Comparison of ENCODE assay signal across 19 cellular contexts in the genomic region with DNA sequence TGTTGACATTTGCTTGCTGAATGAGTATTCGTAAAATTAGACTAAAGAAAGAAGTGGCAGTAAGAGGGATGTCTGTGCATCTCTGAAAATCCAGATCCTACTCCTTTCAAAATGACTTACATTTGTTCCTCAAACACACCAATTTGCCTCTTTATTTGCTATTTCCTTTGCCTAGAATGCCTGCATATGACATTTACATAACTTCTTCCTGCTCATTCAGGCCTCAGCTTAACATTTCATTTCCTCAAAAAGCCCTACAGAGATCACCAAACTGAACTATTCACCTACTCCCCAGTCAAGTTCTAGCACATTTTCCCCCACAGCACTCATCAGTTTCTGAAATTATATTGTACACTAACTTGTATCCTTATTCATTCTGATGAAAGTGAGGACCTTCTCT.
DNase-seq lines count a peak whose midpoint lies in the region; ATAC-seq, FAIRE-seq and TF ChIP-seq lines count a peak whose summit lies in the region.
"Had no signal": no experiment of that assay in that cellular context is flagged by ENCODE, and none has a peak within 500 bp of the region (broad histone marks: within the 10 kb centered on the region; RNA-seq: fewer than 3 reads in every experiment).

No MANE protein-coding gene starts in this region.

- H3K36me3 Mint-ChIP-seq in neural progenitor cell = no peaks in the 10 kb centered on the region
- H3K36me3 Mint-ChIP-seq: CD4-positive, CD25-positive, alpha-beta regulatory T cell had no signal

- H2AFZ ChIP-seq in H1 (ENCODE audit: low read length) (0 out of 2 replicates have a peak overlapping the region, but pooled peaks have one; percentile 10), neural progenitor cell (replicated peaks) (peak overlapping the region; percentile 39)

- H3K14ac ChIP-seq in H1 (ENCODE audit: insufficient read length) = no peak overlapping the region

- H3K4ac ChIP-seq in H1 (replicated peaks; ENCODE audit: insufficient read length, low read depth, low read length) = no peak overlapping the region

- H3K4me1 Mint-ChIP-seq in neural progenitor cell = no peaks in the 10 kb centered on the region
- H3K4me1 Mint-ChIP-seq: CD4-positive, CD25-positive, alpha-beta regulatory T cell had no signal

- H3K27ac Mint-ChIP-seq in neural progenitor cell = no peak overlapping the region
- H3K27ac Mint-ChIP-seq: CD4-positive, CD25-positive, alpha-beta regulatory T cell had no signal

- no peak for ATAC-seq in HG03571 (IDR thresholded peaks at IDR 0.05; ENCODE audit: unreplicated experiment)
- ATAC-seq: HCT116 had no signal

- H3K4me3 ChIP-seq in HUES64 (ENCODE audit: low read length) = no peak overlapping the region
- no peak overlapping the region for H3K4me3 ChIP-seq in H1 (ENCODE audit: extremely low read depth in 1 of 4, insufficient read depth in 2 of 4, low read depth in 3 of 4, low read length in 4 of 4)
- no peak overlapping the region for H3K4me3 ChIP-seq in neural progenitor cell
- H3K4me3 ChIP-seq: SJCRH30 had no signal

- no peak overlapping the region for H3K56ac ChIP-seq in H1 (replicated peaks; ENCODE audit: insufficient read length, low read depth, low read length)

- TF ChIP-seq EP300 in H1 (IDR thresholded peaks at IDR 0.05; ENCODE audit: borderline replicate concordance in 1 of 2, low read depth in 2 of 2, low read length in 2 of 2) = no peak

- POLR2A ChIA-PET in H1 (lab: Charles Lee; ENCODE audit: partially characterized antibody) = no interaction called here

- peaks cover 3% of the 10 kb centered on the region; the same call in 1 of the 2 replicates for H3K9me3 ChIP-seq in HUES64 (ENCODE audit: insufficient read depth, low read depth, low read length)
- no peaks in the 10 kb centered on the region; a peak in 1 of 4 replicates for H3K9me3 ChIP-seq in H1 (ENCODE audit: insufficient read depth in 2 of 2, low read depth in 1 of 2, low read length in 1 of 2)
- no peaks in the 10 kb centered on the region for H3K9me3 ChIP-seq in neural progenitor cell (ENCODE audit: low read depth)
- H3K9me3 ChIP-seq: SJCRH30 had no signal

- H3K36me3 ChIP-seq in HUES64 (ENCODE audit: insufficient read depth, low read length) = no peaks in the 10 kb centered on the region
- H3K36me3 ChIP-seq in H1 (ENCODE audit: control insufficient read depth in 2 of 4, insufficient read depth in 4 of 4, low read length in 3 of 4) = no peaks in the 10 kb centered on the region; a peak in 1 of 8 replicates
- no peaks in the 10 kb centered on the region for H3K36me3 ChIP-seq in neural progenitor cell
- H3K36me3 ChIP-seq: SJCRH30 had no signal

- DNase-seq in GM19239 (ENCODE audit: insufficient read length, low spot score) = no peak
- no peak for DNase-seq in H1 (ENCODE audit: low read depth in 1 of 2, low spot score in 2 of 2)
- DNase-seq in neural progenitor cell (ENCODE audit: low spot score) = no peak
- no peak for DNase-seq in HPDE6-E6E7 (ENCODE audit: extremely low spot score)
- no peak for DNase-seq in hippocampal formation (lab: John Stamatoyannopoulos, UW)
- DNase-seq in DMS 273 (lab: John Stamatoyannopoulos, UW; ENCODE audit: unreplicated experiment) = no peak
- DNase-seq: ACHN; Calu3; CD4-positive, CD25-positive, alpha-beta regulatory T cell; DND-41; GDM1; NCI-H1417 treated with DMSO at 0.1 percent for 48 hours; NCI-H2029 treated with DMSO at 0.1 percent for 48 hours; NCI-H510A; NCI-H82; SJCRH30 had no signal

- no peak overlapping the region for H3K23ac ChIP-seq in H1 (ENCODE audit: insufficient read length)

- H4K91ac ChIP-seq in H1 (replicated peaks; ENCODE audit: insufficient read length, low read length) = no peak overlapping the region

- peak overlapping the region; percentile 76 for H4K5ac ChIP-seq in H1 (ENCODE audit: insufficient read length, low read depth, low read length)

- no peak for TF ChIP-seq RAD21 in H1 (IDR thresholded peaks at IDR 0.05 in 1 of 2, conservative IDR thresholded peaks at IDR 0.05 in 1 of 2; ENCODE audit: low read depth in 2 of 2, low read length in 2 of 2)

- H3K18ac ChIP-seq in H1 (ENCODE audit: extremely low read depth, low read length) = no peak overlapping the region

- no peak overlapping the region for H2BK120ac ChIP-seq in H1 (replicated peaks; ENCODE audit: low read depth, low read length)

- H3K9me3 Mint-ChIP-seq in neural progenitor cell = no peaks in the 10 kb centered on the region

- H3K79me2 ChIP-seq in H1 (ENCODE audit: control insufficient read depth in 1 of 2, insufficient read depth in 2 of 2, low read length in 2 of 2) = no peaks in the 10 kb centered on the region
- H3K79me2 ChIP-seq in neural progenitor cell (ENCODE audit: low read depth) = no peaks in the 10 kb centered on the region

- TF ChIP-seq CTCF in H1 (IDR thresholded peaks at IDR 0.05; ENCODE audit: control extremely low read depth in 1 of 3, insufficient read depth in 1 of 3, low read depth in 1 of 3, low read length in 3 of 3) (no peak), neural progenitor cell (IDR thresholded peaks at IDR 0.05) (no peak)

- no peaks in the 10 kb centered on the region for H3K79me1 ChIP-seq in H1 (ENCODE audit: low read depth, low read length)

- H3K27me3 Mint-ChIP-seq in neural progenitor cell (ENCODE audit: insufficient read depth, low read depth) = no peaks in the 10 kb centered on the region
- H3K27me3 Mint-ChIP-seq: CD4-positive, CD25-positive, alpha-beta regulatory T cell had no signal

- 0 out of 4 replicates have a peak overlapping the region, but pooled peaks of 1 of the 2 experiments have one; percentile 22 for H3K4me2 ChIP-seq in H1 (ENCODE audit: insufficient read depth in 1 of 2, low read depth in 2 of 2, low read length in 2 of 2)
- no peak overlapping the region for H3K4me2 ChIP-seq in neural progenitor cell

- TF ChIP-seq POLR2A in H1 (IDR thresholded peaks at IDR 0.05; ENCODE audit: control extremely low read depth in 1 of 2, low read depth in 2 of 2, low read length in 2 of 2) = no peak

- no peak overlapping the region for H2BK15ac ChIP-seq in H1 (ENCODE audit: low read length)

- H2BK5ac ChIP-seq in H1 (ENCODE audit: low read depth, low read length) = peak overlapping the region; percentile 10; the same call in 1 of the 2 replicates

- peak; percentile 40 for FAIRE-seq in GM19239 (lab: Jason Lieb, UNC)
- no peak for FAIRE-seq in H1 (lab: Jason Lieb, UNC)

- H3K27ac ChIP-seq in HUES64 (ENCODE audit: low read depth, low read length) = peak overlapping the region; percentile 21; the same call in 1 of the 2 replicates
- no peak overlapping the region for H3K27ac ChIP-seq in H1 (ENCODE audit: low read depth, low read length)
- no peak overlapping the region for H3K27ac ChIP-seq in neural progenitor cell
- H3K27ac ChIP-seq: SJCRH30 had no signal

- CTCF ChIA-PET in H1 (lab: Charles Lee; ENCODE audit: partially characterized antibody) = no interaction called here

- no peak overlapping the region for H3K4me3 Mint-ChIP-seq in neural progenitor cell
- H3K4me3 Mint-ChIP-seq: CD4-positive, CD25-positive, alpha-beta regulatory T cell had no signal

- H2BK20ac ChIP-seq in H1 (ENCODE audit: low read length) = no peak overlapping the region

- H4K20me1 ChIP-seq in H1 (replicated peaks in 1 of 2; ENCODE audit: control insufficient read depth in 1 of 2, insufficient read depth in 2 of 2, low read length in 2 of 2) (no peaks in the 10 kb centered on the region), neural progenitor cell (ENCODE audit: low read depth) (no peaks in the 10 kb centered on the region)

- no peaks in the 10 kb centered on the region for H3F3A ChIP-seq in neural progenitor cell (ENCODE audit: low read depth)

- H2AK5ac ChIP-seq in H1 (ENCODE audit: low read depth, low read length) = no peak overlapping the region

- peaks cover 29% of the 10 kb centered on the region for H3K4me1 ChIP-seq in HUES64 (ENCODE audit: insufficient read depth, low read length)
- H3K4me1 ChIP-seq in H1 (replicated peaks in 1 of 4; ENCODE audit: control insufficient read depth in 3 of 4, insufficient read depth in 4 of 4, low read length in 3 of 4) = peaks cover 0 to 6% (median 3%) of the 10 kb centered on the region in 4 experiments; a peak in 5 of 7 replicates
- no peaks in the 10 kb centered on the region for H3K4me1 ChIP-seq in neural progenitor cell

- H3K9ac ChIP-seq in HUES64 (ENCODE audit: low read depth, low read length) (no peak overlapping the region), H1 (replicated peaks in 1 of 4; ENCODE audit: extremely low read depth in 1 of 4, low read depth in 3 of 4, low read length in 3 of 4) (no peak overlapping the region), neural progenitor cell (no peak overlapping the region)

- 89% methylated on average over 1 of the region's 1 CpG for WGBS in HUES64
- WGBS in H1 (ENCODE audit: extremely low coverage in 1 of 2, insufficient coverage in 1 of 2, insufficient read length in 1 of 2, insufficient replicate concordance in 2 of 2, low coverage in 1 of 2, low lambda C conversion rate in 2 of 2, missing lambda C conversion rate in 1 of 2), 2 experiments = 87% methylated on average over 1 of the region's 1 CpG; no CpG with 5 or more reads in 1 of the 2 experiments

- no peak overlapping the region for H2BK12ac ChIP-seq in H1 (ENCODE audit: low read depth, low read length)

- H4K8ac ChIP-seq in H1 (ENCODE audit: extremely low read depth, insufficient read depth, low read length) = no peak overlapping the region

- no peaks in the 10 kb centered on the region for H3K27me3 ChIP-seq in HUES64 (ENCODE audit: insufficient read depth, low read length)
- no peaks in the 10 kb centered on the region for H3K27me3 ChIP-seq in H1 (replicated peaks in 1 of 4; ENCODE audit: control insufficient read depth in 3 of 4, extremely low read depth in 1 of 4, insufficient read depth in 3 of 4, low read length in 3 of 4)
- H3K27me3 ChIP-seq in neural progenitor cell = no peaks in the 10 kb centered on the region
- H3K27me3 ChIP-seq: SJCRH30 had no signal

- no peaks in the 10 kb centered on the region; the same call in 1 of the 2 replicates for H3K23me2 ChIP-seq in H1 (ENCODE audit: low read depth, low read length)

TF ChIP-seq in H1, 55 proteins besides CTCF, POLR2A, EP300 and RAD21 (continues in another document):
- TF ChIP-seq TAF7 (optimal IDR thresholded peaks at IDR 0.05; ENCODE audit: borderline replicate concordance, low read depth, low read length) (no peak), SIX5 (IDR thresholded peaks at IDR 0.05; ENCODE audit: low read depth, low read length) (no peak), KDM1A (IDR thresholded peaks at IDR 0.05; ENCODE audit: borderline replicate concordance, low read length) (no peak), EZH2 (IDR thresholded peaks at IDR 0.05; ENCODE audit: low read depth, low read length, severe bottlenecking) (no peak), RXRA (IDR thresholded peaks at IDR 0.05; ENCODE audit: insufficient read depth, low read depth, low read length) (no peak), ASH2L (IDR thresholded peaks at IDR 0.05; ENCODE audit: low read length) (no peak), SP4 (IDR thresholded peaks at IDR 0.05; ENCODE audit: low read length) (no peak), SP1 (IDR thresholded peaks at IDR 0.05; ENCODE audit: low read depth, low read length) (no peak)
- TF ChIP-seq, protein P1, sequence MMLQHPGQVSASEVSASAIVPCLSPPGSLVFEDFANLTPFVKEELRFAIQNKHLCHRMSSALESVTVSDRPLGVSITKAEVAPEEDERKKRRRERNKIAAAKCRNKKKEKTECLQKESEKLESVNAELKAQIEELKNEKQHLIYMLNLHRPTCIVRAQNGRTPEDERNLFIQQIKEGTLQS (IDR thresholded peaks at IDR 0.05; ENCODE audit: insufficient read depth, low read depth, low read length) = no peak
